ENCODE assay signal across 8 cellular contexts in genomic region chr11:777288-778255, GRCh38.
A peak's percentile ranks its signal among the peaks of the same experiment; 100 is the strongest.
DNase-seq lines count a peak whose midpoint lies in the region; ATAC-seq lines count a peak whose summit lies in the region.

Gene GATD1 (minus strand): TSS chr11:777487. CDS start chr11:777462, 25 bp downstream.

- DNase-seq in CD1c-positive myeloid dendritic cell (ENCODE audit: extremely low spot score) = peak; percentile 96
- peak; percentile 58 for DNase-seq in NK-92 (lab: John Stamatoyannopoulos, UW; ENCODE audit: unreplicated experiment)
- peak; percentile 72 to 92 for DNase-seq in activated CD8-positive, alpha-beta memory T cell treated with anti-CD3 and anti-CD28 coated beads for 1 hour (ENCODE audit: extremely low read depth in 1 of 2, low read depth in 1 of 2)
- peak; percentile 92 for DNase-seq in effector CD4-positive, alpha-beta T cell
- DNase-seq in medulla oblongata (ENCODE audit: extremely low spot score) = peak; percentile 89
- peak; percentile 90 for DNase-seq in stimulated activated CD8-positive, alpha-beta memory T cell treated with anti-CD3 and anti-CD28 coated beads, Interleukin-12 subunit alpha, Interleukin-12 subunit beta, amount 100 ng/mL, for 1 hour (ENCODE audit: low read depth)

- peak; percentile 67 for ATAC-seq in GM19438 (IDR thresholded peaks at IDR 0.05; ENCODE audit: low read depth, unreplicated experiment)
- ATAC-seq in HG03571 (IDR thresholded peaks at IDR 0.05; ENCODE audit: unreplicated experiment) = peak; percentile 60

Comparison
In these comparisons a context has a peak if more than half of its experiments do, and no peak if none do; other contexts are left out.
1. Peak in every context shown above with its lines: DNase-seq and ATAC-seq.